Comparison of ENCODE assay signal across 8 cellular contexts in the genomic region with DNA sequence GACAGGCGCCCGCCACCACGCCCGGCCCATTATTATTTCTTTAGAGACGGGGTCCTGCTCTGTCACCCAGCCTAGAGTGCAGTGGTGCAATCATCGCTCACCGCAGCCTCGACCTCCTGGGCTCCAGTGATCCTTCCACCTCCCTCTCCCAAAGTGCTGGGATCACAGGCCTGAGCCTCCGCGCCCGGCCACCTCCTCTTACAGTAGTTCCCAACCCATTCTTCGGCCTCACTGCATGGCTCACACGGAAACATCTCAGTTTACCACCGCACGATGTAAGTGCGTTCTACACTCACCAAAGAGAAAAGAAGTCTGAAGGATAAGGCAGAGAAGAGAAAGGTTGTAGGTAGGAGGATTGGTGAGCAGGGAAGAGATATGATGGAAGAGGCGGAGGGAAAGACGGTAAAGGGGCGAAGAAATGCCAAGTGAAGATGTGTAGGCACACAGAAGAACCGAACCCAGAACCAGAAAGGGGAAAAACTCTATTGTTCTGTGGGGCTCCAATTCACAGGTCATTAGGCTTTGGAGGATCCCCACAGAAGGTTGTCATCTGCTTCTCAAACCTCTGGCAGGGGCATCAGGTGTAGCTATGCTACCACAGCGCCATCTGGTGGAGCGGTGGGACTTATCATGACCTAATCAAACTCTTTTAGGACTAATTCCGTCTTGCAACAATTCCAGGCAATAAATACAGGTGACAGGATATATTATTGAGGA.
DNase-seq lines count a peak whose midpoint lies in the region; ATAC-seq and TF ChIP-seq lines count a peak whose summit lies in the region.

No MANE protein-coding gene starts in this region.

- H3K9me3 ChIP-seq in right cardiac atrium (ENCODE audit: control insufficient read depth, low read length): no peaks in the 10 kb centered on the region

- H3K27me3 Mint-ChIP-seq in HFFc6 (ENCODE audit: insufficient read depth): no peaks in the 10 kb centered on the region; the same call in 1 of the 2 replicates

- no peak overlapping the region for H3K4me3 Mint-ChIP-seq in HFFc6

- no peaks in the 10 kb centered on the region for H3K27me3 ChIP-seq in right cardiac atrium (ENCODE audit: control insufficient read depth, insufficient read depth)

- no peaks in the 10 kb centered on the region; the same call in 1 of the 2 replicates for H3K9me3 Mint-ChIP-seq in HFFc6

- ATAC-seq in right cardiac atrium: peak; percentile 61 to 77
- peak; percentile 71 for ATAC-seq in sciatic nerve
- ATAC-seq in GM18907 (IDR thresholded peaks at IDR 0.05; ENCODE audit: unreplicated experiment): no peak

- no peak overlapping the region for H3K4me3 ChIP-seq in right cardiac atrium (ENCODE audit: low read length)

- peaks cover 35% of the 10 kb centered on the region for H3K36me3 Mint-ChIP-seq in HFFc6 (ENCODE audit: low read depth)

- TF ChIP-seq CTCF in HFFc6 (IDR thresholded peaks at IDR 0.05): peak; percentile 97

- no peaks in the 10 kb centered on the region for H3K4me1 ChIP-seq in right cardiac atrium (ENCODE audit: control insufficient read depth, insufficient read depth, low read length)

- DNase-seq in ELF-1 (ENCODE audit: low read depth, low spot score) (peak; percentile 88), HFFc6 (peak; percentile 71), NCI-H1930 (lab: John Stamatoyannopoulos, UW) (peak; percentile 32 to 77), T-helper 22 cell (ENCODE audit: low read depth) (peak; percentile 38), anterior cingulate cortex (lab: John Stamatoyannopoulos, UW) (peak in 55 of 58 donors; percentile 7 to 93 (median 53)), right cardiac atrium (peak; percentile 88 to 95 (median 90)), sciatic nerve (ENCODE audit: low spot score) (peak; percentile 92)

- H3K27ac ChIP-seq in right cardiac atrium (ENCODE audit: low read length): no peak overlapping the region

- intact Hi-C loops in right cardiac atrium (cut with DNase I): loop anchor here (2.0 to 10.0 kb wide), 5 partner anchors 168 to 851 kb away; partner anchors contain the start of gene KIF26B (in 2 of the 4)
- intact Hi-C loops in sciatic nerve (cut with DNase I): loop anchor here (10.0 kb wide), 1 partner anchor 848 kb away; the partner anchor contains the start of gene KIF26B

- WGBS in right cardiac atrium: 78% methylated on average over 23 of the region's 23 CpGs

- peaks cover 79% of the 10 kb centered on the region for H3K4me1 Mint-ChIP-seq in HFFc6 (ENCODE audit: low read depth)

- no peak overlapping the region for H3K27ac Mint-ChIP-seq in HFFc6

Comparison
In these comparisons a context has a peak if more than half of its experiments do, and no peak if none do; other contexts are left out.
1. DNase-seq: peak in every context shown above with its lines; median percentile 92 in sciatic nerve; 90 in right cardiac atrium; 88 in ELF-1; 71 in HFFc6; 54 in NCI-H1930; 53 in anterior cingulate cortex; 38 in T-helper 22 cell.